In the genomic region with DNA sequence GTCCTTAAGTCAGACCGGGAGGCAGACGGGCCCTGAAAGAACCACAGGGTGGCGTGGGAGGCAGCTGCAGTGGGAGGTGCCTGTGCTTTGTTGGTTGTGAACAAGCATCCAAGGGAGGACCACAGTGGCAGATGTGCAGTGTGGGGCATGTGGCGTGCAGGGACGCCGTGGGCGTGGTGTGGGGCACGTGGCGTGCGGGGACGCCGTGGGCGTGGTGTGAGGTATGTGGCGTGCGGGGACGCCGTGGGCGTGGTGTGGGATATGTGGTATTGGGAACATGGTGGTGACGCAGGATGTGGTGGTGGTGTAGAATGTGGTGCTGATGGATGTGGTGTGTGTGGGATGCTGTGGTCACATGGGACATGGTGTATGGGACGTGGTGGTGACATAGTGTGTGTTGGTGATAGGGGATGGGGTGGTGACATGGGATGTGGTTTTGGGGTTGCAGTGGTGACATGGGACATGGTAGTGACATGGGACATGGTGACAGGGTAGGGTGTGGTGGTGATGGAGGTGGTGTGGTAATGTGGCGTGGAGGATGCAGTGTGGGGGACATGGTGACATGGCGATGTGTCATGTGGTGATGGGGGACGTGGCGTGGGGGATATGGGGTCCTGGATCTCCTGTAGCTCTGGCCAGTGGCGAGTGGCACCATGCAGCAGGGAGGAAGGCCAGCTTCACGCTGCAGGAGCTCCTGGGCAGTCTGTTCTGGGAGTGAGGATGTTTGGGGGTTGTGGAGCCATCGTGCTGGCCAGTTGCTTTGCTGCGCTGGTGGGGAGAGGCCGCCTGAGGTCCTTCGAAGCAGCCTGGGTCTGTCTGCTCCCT, we compare ENCODE assay signal across 10 cellular contexts.
A peak's percentile ranks its signal among the peaks of the same experiment; 100 is the strongest.
DNase-seq lines count a peak whose midpoint lies in the region; FAIRE-seq and TF ChIP-seq lines count a peak whose summit lies in the region.
"Had no signal": no experiment of that assay in that cellular context is flagged by ENCODE, and none has a peak within 500 bp of the region (broad histone marks: within the 10 kb centered on the region; RNA-seq: fewer than 3 reads in every experiment).

No MANE protein-coding gene starts in this region.

- no peak overlapping the region for H2AFZ ChIP-seq in hepatocyte

- no peak overlapping the region for H3K27ac ChIP-seq in kidney (ENCODE audit: low read depth in 2 of 2, low read length in 2 of 2)
- no peak overlapping the region for H3K27ac ChIP-seq in hepatocyte

- no peaks in the 10 kb centered on the region for H3K4me1 ChIP-seq in kidney (ENCODE audit: control insufficient read depth in 1 of 2, insufficient read depth in 1 of 2, low read depth in 1 of 2, low read length in 2 of 2)
- H3K4me1 ChIP-seq in hepatocyte (ENCODE audit: insufficient read depth): peaks cover 20% of the 10 kb centered on the region

- TF ChIP-seq CTCF in kidney (IDR thresholded peaks at IDR 0.05; ENCODE audit: borderline replicate concordance, extremely low read depth, insufficient read depth) (no peak), hepatocyte (IDR thresholded peaks at IDR 0.05; ENCODE audit: poor library complexity) (no peak)

- H3K36me3 ChIP-seq in kidney (ENCODE audit: control insufficient read depth in 1 of 2, insufficient read depth in 2 of 2, low read length in 2 of 2): no peaks in the 10 kb centered on the region
- H3K36me3 ChIP-seq in hepatocyte (replicated peaks; ENCODE audit: insufficient read depth, low read depth): no peaks in the 10 kb centered on the region

- H3K9me3 ChIP-seq in kidney (ENCODE audit: control insufficient read depth in 1 of 2, low read length in 2 of 2): peaks cover 0 to 12% of the 10 kb centered on the region in 2 donors
- no peaks in the 10 kb centered on the region for H3K9me3 ChIP-seq in hepatocyte (ENCODE audit: low read depth)

- H3K4me3 ChIP-seq in kidney (ENCODE audit: low read length in 2 of 2) (no peak overlapping the region), hepatocyte (no peak overlapping the region)
- H3K4me3 ChIP-seq: sigmoid colon had no signal

- intact Hi-C loops in kidney (cut with DNase I): no loop called here

- 97% methylated on average over 29 of the region's 30 CpGs for WGBS in hepatocyte (ENCODE audit: low lambda C conversion rate, missing lambda C conversion rate)

- H4K20me1 ChIP-seq in hepatocyte (ENCODE audit: insufficient read depth, poor library complexity, severe bottlenecking): no peaks in the 10 kb centered on the region

- DNase-seq in MV-4-11 (lab: John Stamatoyannopoulos, UW): peak; percentile 21
- peak; percentile 66 for DNase-seq in activated T-cell treated with anti-CD3 and anti-CD28 coated beads for 48 hours (ENCODE audit: low read depth)
- DNase-seq in kidney: peak; percentile 65
- peak; percentile 9 to 13 for DNase-seq in stimulated activated CD8-positive, alpha-beta memory T cell treated with anti-CD3 and anti-CD28 coated beads, Interleukin-2, amount 100 ng/mL, for 1 hour (ENCODE audit: low read depth in 2 of 2)
- no peak for DNase-seq in GOT3 (lab: John Stamatoyannopoulos, UW)
- no peak for DNase-seq in cerebellum (ENCODE audit: low spot score)
- DNase-seq in ureter (ENCODE audit: low spot score): no peak
- DNase-seq in hepatocyte (ENCODE audit: low spot score): no peak
- DNase-seq: T1000 had no signal

- no peak overlapping the region for H3K9ac ChIP-seq in kidney (ENCODE audit: low read length in 2 of 2)

- H3K9me2 ChIP-seq in hepatocyte (replicated peaks; ENCODE audit: insufficient read depth): no peaks in the 10 kb centered on the region

- FAIRE-seq in kidney (lab: Jason Lieb, UNC): no peak

- H3K4me2 ChIP-seq in hepatocyte: no peak overlapping the region

- no peaks in the 10 kb centered on the region for H3K79me2 ChIP-seq in hepatocyte

- H3K27me3 ChIP-seq in hepatocyte: no peaks in the 10 kb centered on the region
- H3K27me3 ChIP-seq: sigmoid colon had no signal

Comparison
In these comparisons a context has a peak if more than half of its experiments do, and no peak if none do; other contexts are left out.
1. DNase-seq: peak in MV-4-11 (single experiment), activated T-cell treated with anti-CD3 and anti-CD28 coated beads for 48 hours (single experiment), kidney (single experiment) and stimulated activated CD8-positive, alpha-beta memory T cell treated with anti-CD3 and anti-CD28 coated beads, Interleukin-2, amount 100 ng/mL, for 1 hour (2 of 2); none in GOT3 (single experiment), cerebellum (single experiment), ureter (single experiment) and hepatocyte (single experiment).